8 cellular contexts compared by ENCODE assay signal in the genomic region with DNA sequence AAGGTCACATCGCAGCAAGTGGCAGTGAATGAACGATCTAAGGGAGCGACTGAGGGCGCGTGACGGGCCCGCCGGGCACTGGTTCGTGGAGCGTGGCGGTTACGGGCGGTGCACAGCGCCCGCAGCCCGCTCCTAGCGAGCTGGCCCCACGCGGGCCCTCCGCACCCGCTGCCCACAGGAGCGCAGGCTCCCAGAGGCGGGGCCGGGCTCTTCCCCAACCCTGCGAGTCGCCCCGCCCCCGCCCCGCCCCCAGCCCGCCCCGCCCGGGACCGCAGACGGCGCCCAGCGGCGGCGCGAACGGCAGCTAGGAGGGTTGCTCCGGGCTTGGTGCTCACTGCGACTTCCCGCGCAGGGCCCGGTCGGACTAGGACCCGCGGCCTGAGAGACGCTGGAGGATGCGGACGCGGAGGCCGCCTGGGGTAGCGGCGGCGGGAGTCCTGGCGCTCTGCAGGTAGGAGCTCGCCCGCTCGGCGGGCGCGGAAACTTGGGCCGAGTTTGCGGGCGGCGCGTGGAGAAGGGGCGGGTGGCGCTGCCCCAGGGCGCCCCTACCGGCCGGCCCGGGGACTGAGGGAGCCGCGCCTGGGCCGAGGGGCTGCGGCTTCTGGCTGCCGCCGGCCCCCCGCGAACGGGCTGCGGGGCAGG. TPM values are rescaled to one million over a fixed set of nuclear protein-coding genes. Genes with fewer than 3 reads are reported as not detected.
DNase-seq lines count a peak whose midpoint lies in the region; ATAC-seq and TF ChIP-seq lines count a peak whose summit lies in the region.

A gene (plus strand): TSS at position 274 of the 642 bp plus-strand sequence. CDS start 4,167 bp downstream, outside the sequence.

- TF ChIP-seq POLR2A in gastroesophageal sphincter (IDR thresholded peaks at IDR 0.05) (peak; percentile 90 to 93), testis (IDR thresholded peaks at IDR 0.05) (peak; percentile 86)

- CTCF ChIA-PET in activated naive CD4-positive, alpha-beta T cell treated with anti-CD3 and anti-CD28 coated beads for 36 hours (lab: Charles Lee): interaction anchor here (0.7 to 1.6 kb wide), 10 partner anchors 34 to 277 kb away, joined by 3 to 5 read pairs (median 3); a partner anchor contains a TSS

- no peaks in the 10 kb centered on the region for H3K9me3 ChIP-seq in HUES6 (ENCODE audit: control insufficient read depth, insufficient read depth, low read depth, low read length)
- H3K9me3 ChIP-seq in gastroesophageal sphincter: no peaks in the 10 kb centered on the region
- no peaks in the 10 kb centered on the region for H3K9me3 ChIP-seq in testis

- ATAC-seq in GM21367 (IDR thresholded peaks at IDR 0.05; ENCODE audit: unreplicated experiment) (peak; percentile 30), gastroesophageal sphincter (peak; percentile 83)

- H3K27ac ChIP-seq in HUES6 (ENCODE audit: low read depth, low read length) (peak within 1 kb of the TSS; percentile 70), gastroesophageal sphincter (peak within 1 kb of the TSS; percentile 73 to 95 (median 90)), testis (peak within 1 kb of the TSS; percentile 89 to 96)

- H3K27ac Mint-ChIP-seq in activated naive CD4-positive, alpha-beta T cell treated with anti-CD3 and anti-CD28 coated beads for 36 hours: peak within 1 kb of the TSS; percentile 83

- no CpG with 5 or more reads among the region's 84 CpGs for WGBS in gastroesophageal sphincter (ENCODE audit: low coverage in 1 of 2), 2 donors
- 0% methylated on average over 23 to 54 of the region's 84 CpGs for WGBS in testis, 2 donors

- peaks cover 10% of the 10 kb centered on the region for H3K36me3 ChIP-seq in HUES6 (ENCODE audit: control insufficient read depth, insufficient read depth, low read length)
- H3K36me3 ChIP-seq in gastroesophageal sphincter: peaks cover 0 to 13% of the 10 kb centered on the region in 2 donors
- H3K36me3 ChIP-seq in testis (ENCODE audit: low read depth, missing control alignments): no peaks in the 10 kb centered on the region

- TF ChIP-seq EP300 in gastroesophageal sphincter (IDR thresholded peaks at IDR 0.05): no peak

- peaks cover 8% of the 10 kb centered on the region; the same call in 1 of the 2 replicates for H3K27me3 ChIP-seq in HUES6 (ENCODE audit: control insufficient read depth, insufficient read depth, low read length)
- H3K27me3 ChIP-seq in gastroesophageal sphincter: no peaks in the 10 kb centered on the region
- no peaks in the 10 kb centered on the region for H3K27me3 ChIP-seq in testis

- intact Hi-C loops in activated naive CD4-positive, alpha-beta T cell treated with anti-CD3 and anti-CD28 coated beads for 36 hours (cut with micrococcal nuclease): loop anchor here (1.0 to 10.0 kb wide), 12 partner anchors 93 to 659 kb away; a partner anchor contains a TSS
- intact Hi-C loops in testis (cut with DNase I; ENCODE audit: low total_unique reads): loop anchor here (5.0 kb wide), 2 partner anchors 159 to 174 kb away; no protein-coding TSS in a partner anchor

- H3K4me3 ChIP-seq in HUES6 (ENCODE audit: low read depth, low read length) (peak within 1 kb of the TSS; percentile 92), gastroesophageal sphincter (peak within 1 kb of the TSS; percentile 72 to 75), testis (peak within 1 kb of the TSS; percentile 82 to 97)

- no peaks in the 10 kb centered on the region for H3K27me3 Mint-ChIP-seq in activated naive CD4-positive, alpha-beta T cell treated with anti-CD3 and anti-CD28 coated beads for 36 hours (ENCODE audit: low read depth)

- H3K36me3 Mint-ChIP-seq in activated naive CD4-positive, alpha-beta T cell treated with anti-CD3 and anti-CD28 coated beads for 36 hours (ENCODE audit: low read depth): peaks cover 1% of the 10 kb centered on the region

- H3K4me1 ChIP-seq in HUES6 (ENCODE audit: control insufficient read depth, insufficient read depth, low read length) (peaks cover 44% of the 10 kb centered on the region), gastroesophageal sphincter (peaks cover 0 to 53% (median 31%) of the 10 kb centered on the region in 3 donors), testis (peaks cover 59% of the 10 kb centered on the region)

- peak within 1 kb of the TSS; percentile 87 for H3K4me3 Mint-ChIP-seq in activated naive CD4-positive, alpha-beta T cell treated with anti-CD3 and anti-CD28 coated beads for 36 hours

- no peaks in the 10 kb centered on the region for H3K9me3 Mint-ChIP-seq in activated naive CD4-positive, alpha-beta T cell treated with anti-CD3 and anti-CD28 coated beads for 36 hours

- DNase-seq in DMS53 treated with DMSO at 0.1 percent for 48 hours (lab: John Stamatoyannopoulos, UW; ENCODE audit: unreplicated experiment): peak; percentile 56
- peak; percentile 71 for DNase-seq in SK-N-DZ (ENCODE audit: low spot score)
- peak; percentile 68 for DNase-seq in activated naive CD4-positive, alpha-beta T cell treated with anti-CD3 and anti-CD28 coated beads for 36 hours
- peak; percentile 63 for DNase-seq in occipital lobe (lab: John Stamatoyannopoulos, UW)
- peak; percentile 76 for DNase-seq in testis

- peak in 3 of 4 experiments; percentile 95 to 98 (median 96) for TF ChIP-seq CTCF in gastroesophageal sphincter (IDR thresholded peaks at IDR 0.05)
- TF ChIP-seq CTCF in testis (IDR thresholded peaks at IDR 0.05): peak; percentile 93 to 99 (median 98)

- peak within 1 kb of the TSS; percentile 86 for H3K9ac ChIP-seq in HUES6 (ENCODE audit: low read length)

- peaks cover 41% of the 10 kb centered on the region for H3K4me1 Mint-ChIP-seq in activated naive CD4-positive, alpha-beta T cell treated with anti-CD3 and anti-CD28 coated beads for 36 hours (ENCODE audit: low read depth)

RNA-seq across cellular contexts. Expression of the gene that starts here (rescaled TPM):
- 9.6 and 10.9 TPM in 2 replicates for polyA plus RNA-seq in SK-N-DZ (2014; cell fraction: cytosol; rRNA removed)
- polyA plus RNA-seq in SK-N-DZ (2014; cell fraction: nucleus; rRNA removed): 3.4 and 6.2 TPM in 2 replicates
- 1 to 10 TPM; 7.4 to 8.7 TPM for total RNA-seq in activated naive CD4-positive, alpha-beta T cell treated with anti-CD3 and anti-CD28 coated beads for 36 hours
- total RNA-seq in gastroesophageal sphincter (10 to 100 TPM in 3 of 4 donors, 1 to 10 TPM in 1; 7.3 to 13.2 (median 11.5) TPM), occipital lobe (0.31 TPM), testis (100 to 1,000 TPM; 167 to 168 TPM)
- 321 TPM for polyA plus RNA-seq in testis (ENCODE audit: insufficient read depth, low read depth, low replicate concordance)

Comparison
In these comparisons a context has a peak if more than half of its experiments do, and no peak if none do; other contexts are left out.
1. Peak in every context shown above with its lines: DNase-seq, ATAC-seq, H3K4me3 ChIP-seq and H3K27ac ChIP-seq.
2. RNA of the gene that starts here (total RNA-seq): 167 to 168 TPM in testis; 7.3 to 13.2 TPM in gastroesophageal sphincter, 7.4 to 8.7 TPM in activated naive CD4-positive, alpha-beta T cell treated with anti-CD3 and anti-CD28 coated beads for 36 hours and 0.31 TPM in occipital lobe (single experiment); every median in the first group is over 10 times any median in the second.
3. Peak in DNase-seq in occipital lobe; RNA of the gene not detected or under 1 TPM.